In genomic region chr6:85803721-85804120, GRCh38 we compare ENCODE assay signal across 30 cellular contexts.
"Had no signal": no experiment of that assay in that cellular context is flagged by ENCODE, and none has a peak within 500 bp of the region (broad histone marks: within the 10 kb centered on the region; RNA-seq: fewer than 3 reads in every experiment).

No MANE protein-coding gene starts in this region.

- H3K4me3 Mint-ChIP-seq: activated CD4-positive, alpha-beta memory T cell treated with anti-CD3 and anti-CD28 coated beads, Interleukin-2, amount 10 ng/mL, durations not matched to agents 7 days and 5 days; activated CD4-positive, alpha-beta T cell treated with anti-CD3 and anti-CD28 coated beads, Interleukin-2, amount 10 ng/mL, durations not matched to agents 7 days and 5 days; activated naive CD4-positive, alpha-beta T cell treated with anti-CD3 and anti-CD28 coated beads, Interleukin-2, amount 50 U/mL, for 24 hours; activated naive CD8-positive, alpha-beta T cell treated with anti-CD3 and anti-CD28 coated beads for 36 hours; activated naive CD8-positive, alpha-beta T cell treated with anti-CD3 and anti-CD28 coated beads, Interleukin-2, amount 50 U/mL, for 24 hours; activated T-cell treated with anti-CD3 and anti-CD28 coated beads, Interleukin-2, amount 50 U/mL, for 24 hours; activated T-cell treated with anti-CD3 and anti-CD28 coated beads, Interleukin-2, amount 50 U/mL, for 72 hours; endodermal cell; T-helper 17 cell; T-helper 2 cell treated with Interferon-gamma antibody and Interleukin-4, amounts not matched to agents 5 μg/mL and 100 μg/mL, for 36 hours; WTC11 had no signal

- DNase-seq: activated CD4-positive, alpha-beta memory T cell treated with anti-CD3 and anti-CD28 coated beads, Interleukin-2, amount 10 ng/mL, durations not matched to agents 7 days and 5 days; activated CD4-positive, alpha-beta T cell treated with anti-CD3 and anti-CD28 coated beads for 1 hour; activated CD4-positive, alpha-beta T cell treated with anti-CD3 and anti-CD28 coated beads for 4 hours; activated CD4-positive, alpha-beta T cell treated with anti-CD3 and anti-CD28 coated beads, Interleukin-2, amount 10 ng/mL, durations not matched to agents 7 days and 5 days; activated CD4-positive, alpha-beta T cell treated with anti-CD3 and anti-CD28 coated beads, Interleukin-2, amount 50 U/mL, for 4 hours; activated CD8-positive, alpha-beta memory T cell treated with anti-CD3 and anti-CD28 coated beads, Interleukin-2, amount 50 U/mL, for 48 hours; activated gamma-delta T cell treated with Interleukin-2 at 50 U/mL for 16 hours; activated naive CD4-positive, alpha-beta T cell treated with Interleukin-2 at 50 U/mL for 16 hours; activated naive CD8-positive, alpha-beta T cell treated with anti-CD3 and anti-CD28 coated beads for 36 hours; activated naive CD8-positive, alpha-beta T cell treated with anti-CD3 and anti-CD28 coated beads, Interleukin-2, amount 50 U/mL, for 24 hours; activated T-cell treated with anti-CD3 and anti-CD28 coated beads for 4 hours; activated T-cell treated with anti-CD3 and anti-CD28 coated beads, Interleukin-2, amount 50 U/mL, for 24 hours; activated T-cell treated with anti-CD3 and anti-CD28 coated beads, Interleukin-2, amount 50 U/mL, for 72 hours; adrenal gland; amygdala; aorta; body of pancreas; caudate nucleus; cortex of kidney; dermis blood vessel endothelial cell; effector memory CD4-positive, alpha-beta T cell; endodermal cell; foreskin fibroblast; head of caudate nucleus; T-helper 1 cell; T-helper 17 cell; T1000 had no signal

- H3K27me3 ChIP-seq: adrenal gland, body of pancreas had no signal

- H3K4me1 Mint-ChIP-seq: activated CD4-positive, alpha-beta memory T cell treated with anti-CD3 and anti-CD28 coated beads, Interleukin-2, amount 10 ng/mL, durations not matched to agents 7 days and 5 days; activated CD4-positive, alpha-beta T cell treated with anti-CD3 and anti-CD28 coated beads, Interleukin-2, amount 10 ng/mL, durations not matched to agents 7 days and 5 days; activated naive CD4-positive, alpha-beta T cell treated with anti-CD3 and anti-CD28 coated beads, Interleukin-2, amount 50 U/mL, for 24 hours; activated naive CD8-positive, alpha-beta T cell treated with anti-CD3 and anti-CD28 coated beads for 36 hours; activated naive CD8-positive, alpha-beta T cell treated with anti-CD3 and anti-CD28 coated beads, Interleukin-2, amount 50 U/mL, for 24 hours; endodermal cell; T-helper 17 cell had no signal

- H3K27me3 Mint-ChIP-seq: activated CD4-positive, alpha-beta memory T cell treated with anti-CD3 and anti-CD28 coated beads, Interleukin-2, amount 10 ng/mL, durations not matched to agents 7 days and 5 days; activated CD4-positive, alpha-beta T cell treated with anti-CD3 and anti-CD28 coated beads, Interleukin-2, amount 10 ng/mL, durations not matched to agents 7 days and 5 days; activated T-cell treated with anti-CD3 and anti-CD28 coated beads, Interleukin-2, amount 50 U/mL, for 24 hours had no signal

- H3K27ac ChIP-seq: adrenal gland, body of pancreas had no signal

- H3K27ac Mint-ChIP-seq: activated CD4-positive, alpha-beta memory T cell treated with anti-CD3 and anti-CD28 coated beads, Interleukin-2, amount 10 ng/mL, durations not matched to agents 7 days and 5 days; activated CD4-positive, alpha-beta T cell treated with anti-CD3 and anti-CD28 coated beads, Interleukin-2, amount 10 ng/mL, durations not matched to agents 7 days and 5 days; activated naive CD4-positive, alpha-beta T cell treated with anti-CD3 and anti-CD28 coated beads, Interleukin-2, amount 50 U/mL, for 24 hours; activated naive CD8-positive, alpha-beta T cell treated with anti-CD3 and anti-CD28 coated beads for 36 hours; activated naive CD8-positive, alpha-beta T cell treated with anti-CD3 and anti-CD28 coated beads, Interleukin-2, amount 50 U/mL, for 24 hours; activated T-cell treated with anti-CD3 and anti-CD28 coated beads, Interleukin-2, amount 50 U/mL, for 24 hours; activated T-cell treated with anti-CD3 and anti-CD28 coated beads, Interleukin-2, amount 50 U/mL, for 72 hours; endodermal cell; T-helper 17 cell; T-helper 2 cell treated with Interferon-gamma antibody and Interleukin-4, amounts not matched to agents 5 μg/mL and 100 μg/mL, for 36 hours; WTC11 had no signal

- H3K36me3 Mint-ChIP-seq: activated naive CD4-positive, alpha-beta T cell treated with anti-CD3 and anti-CD28 coated beads, Interleukin-2, amount 50 U/mL, for 24 hours; activated naive CD8-positive, alpha-beta T cell treated with anti-CD3 and anti-CD28 coated beads for 36 hours had no signal

- H3K4me3 ChIP-seq: adrenal gland, body of pancreas had no signal
